8 cellular contexts compared by ENCODE assay signal in the genomic region with DNA sequence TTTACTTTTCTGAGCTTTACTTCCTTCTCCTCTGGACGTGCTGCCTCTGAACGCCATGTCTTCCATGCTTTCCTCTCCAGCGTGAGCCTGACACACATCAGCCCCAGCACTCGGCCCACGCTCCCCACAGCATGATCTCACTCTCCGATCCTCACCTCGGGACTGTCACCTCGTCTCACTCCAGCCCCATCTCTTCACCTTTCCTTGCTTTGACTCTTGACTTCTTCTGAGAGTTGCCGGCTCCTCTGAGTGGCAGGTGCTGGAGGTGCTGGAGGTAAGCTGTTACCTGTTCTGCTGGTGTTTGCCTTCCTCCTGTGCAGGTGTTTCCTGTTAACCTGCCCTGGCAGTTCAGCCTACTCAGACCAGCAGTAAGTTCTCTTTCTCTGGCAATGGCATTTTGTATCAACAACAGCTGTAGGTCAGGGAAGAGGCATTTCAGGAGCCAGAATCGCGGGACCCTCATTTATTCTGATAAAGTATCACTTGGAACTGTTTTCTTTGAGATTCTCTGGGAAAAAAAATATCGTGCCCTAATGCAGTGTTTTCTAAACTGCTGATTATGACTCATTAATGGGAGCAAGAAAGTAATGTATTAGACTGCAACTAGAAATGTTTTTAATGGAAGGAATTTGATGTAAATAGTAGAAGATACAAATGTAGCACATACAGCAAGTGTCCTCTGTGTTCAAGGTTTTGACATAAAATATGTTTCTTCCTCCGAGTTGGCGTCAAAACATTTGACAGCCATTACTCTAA.
A peak's percentile ranks its signal among the peaks of the same experiment; 100 is the strongest.
DNase-seq lines count a peak whose midpoint lies in the region; ATAC-seq and TF ChIP-seq lines count a peak whose summit lies in the region.

No MANE protein-coding gene starts in this region.

- peak; percentile 33 for ATAC-seq in HG03432 (IDR thresholded peaks at IDR 0.05; ENCODE audit: unreplicated experiment)

- H3K36me3 Mint-ChIP-seq in activated naive CD8-positive, alpha-beta T cell treated with anti-CD3 and anti-CD28 coated beads for 36 hours = peaks cover 9% of the 10 kb centered on the region
- peaks cover 4% of the 10 kb centered on the region for H3K36me3 Mint-ChIP-seq in nephron (ENCODE audit: low read depth)
- H3K36me3 Mint-ChIP-seq in T-helper 2 cell treated with Interferon-gamma antibody and Interleukin-4, amounts not matched to agents 5 μg/mL and 100 μg/mL, for 36 hours (ENCODE audit: low read depth) = no peaks in the 10 kb centered on the region

- H3K27ac Mint-ChIP-seq in activated naive CD8-positive, alpha-beta T cell treated with anti-CD3 and anti-CD28 coated beads for 36 hours = peak overlapping the region; percentile 14
- peak overlapping the region in 2 of 3 experiments; percentile 1 to 33 for H3K27ac Mint-ChIP-seq in nephron
- H3K27ac Mint-ChIP-seq in T-helper 2 cell treated with Interferon-gamma antibody and Interleukin-4, amounts not matched to agents 5 μg/mL and 100 μg/mL, for 36 hours = no peak overlapping the region

- no peaks in the 10 kb centered on the region for H3K27me3 Mint-ChIP-seq in activated naive CD8-positive, alpha-beta T cell treated with anti-CD3 and anti-CD28 coated beads for 36 hours
- H3K27me3 Mint-ChIP-seq in nephron (ENCODE audit: low read depth) = no peaks in the 10 kb centered on the region
- H3K27me3 Mint-ChIP-seq in T-helper 2 cell treated with Interferon-gamma antibody and Interleukin-4, amounts not matched to agents 5 μg/mL and 100 μg/mL, for 36 hours (ENCODE audit: low read depth) = no peaks in the 10 kb centered on the region

- TF ChIP-seq CTCF in nephron (IDR thresholded peaks at IDR 0.05; ENCODE audit: unreplicated experiment in 3 of 3) = no peak

- DNase-seq in DMS153 (lab: John Stamatoyannopoulos, UW) = peak; percentile 23
- DNase-seq in activated naive CD8-positive, alpha-beta T cell treated with anti-CD3 and anti-CD28 coated beads for 36 hours = peak; percentile 31
- DNase-seq in T-helper 2 cell treated with Interferon-gamma antibody and Interleukin-4, amounts not matched to agents 5 μg/mL and 100 μg/mL, for 36 hours (ENCODE audit: low spot score) = no peak
- no peak for DNase-seq in NCI-H82 treated with DMSO at 0.1 percent for 48 hours (lab: John Stamatoyannopoulos, UW; ENCODE audit: unreplicated experiment)
- no peak for DNase-seq in effector CD4-positive, alpha-beta T cell
- DNase-seq in NAMALWA (ENCODE audit: low spot score) = no peak

- H3K4me1 Mint-ChIP-seq in activated naive CD8-positive, alpha-beta T cell treated with anti-CD3 and anti-CD28 coated beads for 36 hours = peaks cover 77% of the 10 kb centered on the region
- H3K4me1 Mint-ChIP-seq in nephron = peaks cover 60% of the 10 kb centered on the region
- peaks cover 17% of the 10 kb centered on the region for H3K4me1 Mint-ChIP-seq in T-helper 2 cell treated with Interferon-gamma antibody and Interleukin-4, amounts not matched to agents 5 μg/mL and 100 μg/mL, for 36 hours (ENCODE audit: low read depth)

- H3K4me3 Mint-ChIP-seq in activated naive CD8-positive, alpha-beta T cell treated with anti-CD3 and anti-CD28 coated beads for 36 hours = peak overlapping the region; percentile 20
- no peak overlapping the region for H3K4me3 Mint-ChIP-seq in nephron
- no peak overlapping the region for H3K4me3 Mint-ChIP-seq in T-helper 2 cell treated with Interferon-gamma antibody and Interleukin-4, amounts not matched to agents 5 μg/mL and 100 μg/mL, for 36 hours

- no peaks in the 10 kb centered on the region for H3K9me3 Mint-ChIP-seq in activated naive CD8-positive, alpha-beta T cell treated with anti-CD3 and anti-CD28 coated beads for 36 hours
- H3K9me3 Mint-ChIP-seq in nephron = no peaks in the 10 kb centered on the region
- no peaks in the 10 kb centered on the region for H3K9me3 Mint-ChIP-seq in T-helper 2 cell treated with Interferon-gamma antibody and Interleukin-4, amounts not matched to agents 5 μg/mL and 100 μg/mL, for 36 hours

Comparison
In these comparisons a context has a peak if more than half of its experiments do, and no peak if none do; other contexts are left out.
1. DNase-seq: peak in DMS153 (single experiment) and activated naive CD8-positive, alpha-beta T cell treated with anti-CD3 and anti-CD28 coated beads for 36 hours (single experiment); none in T-helper 2 cell treated with Interferon-gamma antibody and Interleukin-4, amounts not matched to agents 5 μg/mL and 100 μg/mL, for 36 hours (single experiment), NCI-H82 treated with DMSO at 0.1 percent for 48 hours (single experiment), effector CD4-positive, alpha-beta T cell (single experiment) and NAMALWA (single experiment).